In genomic region chr3:141231101-141231922, GRCh38 we compare ENCODE assay signal across 8 cellular contexts. TPM values are rescaled to one million over a fixed set of nuclear protein-coding genes. Genes with fewer than 3 reads are reported as not detected.
A peak's percentile ranks its signal among the peaks of the same experiment; 100 is the strongest.
DNase-seq lines count a peak whose midpoint lies in the region; ATAC-seq, FAIRE-seq and TF ChIP-seq lines count a peak whose summit lies in the region.

PXYLP1 (plus strand) TSS chr3:141231825; CDS start chr3:141260176, 28,351 bp downstream.

- peak; percentile 63 for TF ChIP-seq CTCF in smooth muscle cell (IDR thresholded peaks at IDR 0.05; ENCODE audit: borderline replicate concordance, insufficient read depth, poor library complexity, severe bottlenecking)

- peak within 1 kb of the TSS; percentile 89 for H2AFZ ChIP-seq in smooth muscle cell (ENCODE audit: low read depth)

- H3K36me3 ChIP-seq in smooth muscle cell (ENCODE audit: low read depth): no peaks in the 10 kb centered on the region

- DNase-seq in 8988T: peak; percentile 79
- DNase-seq in GM18507 (ENCODE audit: extremely low spot score, insufficient read length, low read depth): peak; percentile 83
- peak; percentile 91 to 92 for DNase-seq in NCI-H2081 (lab: John Stamatoyannopoulos, UW)
- DNase-seq in UCSD-AML1 (lab: John Stamatoyannopoulos, UW; ENCODE audit: unreplicated experiment): peak; percentile 91
- peak; percentile 51 for DNase-seq in brain pericyte (ENCODE audit: low read depth, low spot score)
- DNase-seq in iPS-NIHi11 (ENCODE audit: low spot score): peak; percentile 96
- peak; percentile 81 for DNase-seq in smooth muscle cell (lab: John Stamatoyannopoulos, UW; ENCODE audit: unreplicated experiment)

- H3K4me1 ChIP-seq in smooth muscle cell (ENCODE audit: low read depth): peaks cover 12% of the 10 kb centered on the region

- H3K27me3 ChIP-seq in smooth muscle cell (ENCODE audit: low read depth): peaks cover 11% of the 10 kb centered on the region

- H3K4me2 ChIP-seq in smooth muscle cell: peak within 1 kb of the TSS; percentile 96

- no peaks in the 10 kb centered on the region for H3K79me2 ChIP-seq in smooth muscle cell (ENCODE audit: low read depth)

- H3K27ac ChIP-seq in smooth muscle cell (ENCODE audit: low read depth): no peak within 1 kb of the TSS

- FAIRE-seq in GM18507 (lab: Jason Lieb, UNC): peak; percentile 86

- peak within 1 kb of the TSS; percentile 70 for H3K4me3 ChIP-seq in smooth muscle cell

- 3% methylated on average over 60 of the region's 87 CpGs for WGBS in smooth muscle cell (ENCODE audit: low lambda C conversion rate)

- H3K9me3 ChIP-seq in smooth muscle cell (replicated peaks; ENCODE audit: low read depth): no peaks in the 10 kb centered on the region

- peak within 1 kb of the TSS; percentile 18 for H3K9ac ChIP-seq in smooth muscle cell (ENCODE audit: low read depth)

- no peaks in the 10 kb centered on the region for H4K20me1 ChIP-seq in smooth muscle cell (ENCODE audit: low read depth)

- H3F3A ChIP-seq in smooth muscle cell (ENCODE audit: low read depth): no peaks in the 10 kb centered on the region

- ATAC-seq in HG02973 (IDR thresholded peaks at IDR 0.05; ENCODE audit: unreplicated experiment): peak; percentile 94

RNA-seq across cellular contexts. Expression of gene PXYLP1, which starts in this region (rescaled TPM):
- 4.5 and 5.6 TPM in 2 replicates for total RNA-seq in smooth muscle cell
- polyA plus RNA-seq in smooth muscle cell: 3.3 and 3.9 TPM in 2 replicates
